Comparison of ENCODE assay signal across 19 cellular contexts in the genomic region with DNA sequence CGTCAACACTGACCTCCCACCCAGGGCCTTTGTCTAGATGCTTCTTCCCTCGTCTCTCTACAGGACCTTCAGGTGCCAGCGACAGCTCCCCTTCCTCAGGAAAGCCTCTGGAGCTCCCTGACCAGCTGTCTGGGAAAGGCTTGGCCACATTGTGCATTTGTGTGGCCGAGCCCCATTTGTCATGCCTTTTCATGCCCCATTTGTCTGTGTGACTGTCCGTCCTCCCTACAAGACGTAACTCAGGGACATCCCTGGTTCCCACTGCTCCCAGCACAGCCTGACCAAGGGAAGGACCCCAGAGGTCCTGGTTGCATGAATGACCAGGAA.
"Had no signal": no experiment of that assay in that cellular context is flagged by ENCODE, and none has a peak within 500 bp of the region (broad histone marks: within the 10 kb centered on the region; RNA-seq: fewer than 3 reads in every experiment).

No MANE protein-coding gene starts in this region.

- H3K9me3 ChIP-seq: right atrium auricular region, SJSA1, suprapubic skin had no signal

- H3K4me3 Mint-ChIP-seq: activated CD4-positive, alpha-beta memory T cell treated with anti-CD3 and anti-CD28 coated beads, Interleukin-2, amount 10 ng/mL, durations not matched to agents 7 days and 5 days; activated CD8-positive, alpha-beta memory T cell treated with anti-CD3 and anti-CD28 coated beads, Interleukin-2, amount 10 ng/mL, durations not matched to agents 7 days and 5 days; activated naive CD4-positive, alpha-beta T cell treated with anti-CD3 and anti-CD28 coated beads for 36 hours; brain; nephron progenitor cell; stimulated activated naive CD8-positive, alpha-beta T cell treated with anti-CD3 and anti-CD28 coated beads, Interleukin-15, amount 100 ng/mL, for 72 hours; T-helper 17 cell; type B pancreatic cell had no signal

- H3K4me3 ChIP-seq: right atrium auricular region, SJSA1, suprapubic skin had no signal

- H3K27me3 ChIP-seq: right atrium auricular region, SJSA1, suprapubic skin had no signal

- DNase-seq: activated CD4-positive, alpha-beta memory T cell treated with anti-CD3 and anti-CD28 coated beads, Interleukin-2, amount 10 ng/mL, durations not matched to agents 7 days and 5 days; activated CD8-positive, alpha-beta memory T cell treated with anti-CD3 and anti-CD28 coated beads, Interleukin-2, amount 10 ng/mL, durations not matched to agents 7 days and 5 days; activated naive CD4-positive, alpha-beta T cell treated with anti-CD3 and anti-CD28 coated beads for 36 hours; foreskin melanocyte; nephron progenitor cell; small intestine; stimulated activated CD4-positive, alpha-beta T cell treated with anti-CD3 and anti-CD28 coated beads, Interleukin-15, amount 100 ng/mL, for 24 hours; stimulated activated CD4-positive, alpha-beta T cell treated with anti-CD3 and anti-CD28 coated beads, Interleukin-4, amount 100 ng/mL, for 1 hour; stimulated activated naive CD8-positive, alpha-beta T cell treated with anti-CD3 and anti-CD28 coated beads, Interleukin-15, amount 100 ng/mL, for 72 hours; T-helper 17 cell had no signal

- H3K27ac Mint-ChIP-seq: activated CD4-positive, alpha-beta memory T cell treated with anti-CD3 and anti-CD28 coated beads, Interleukin-2, amount 10 ng/mL, durations not matched to agents 7 days and 5 days; activated CD8-positive, alpha-beta memory T cell treated with anti-CD3 and anti-CD28 coated beads, Interleukin-2, amount 10 ng/mL, durations not matched to agents 7 days and 5 days; activated naive CD4-positive, alpha-beta T cell treated with anti-CD3 and anti-CD28 coated beads for 36 hours; brain; nephron progenitor cell; progenitor cell of endocrine pancreas; T-helper 17 cell; type B pancreatic cell had no signal

- H3K4me1 Mint-ChIP-seq: activated CD4-positive, alpha-beta memory T cell treated with anti-CD3 and anti-CD28 coated beads, Interleukin-2, amount 10 ng/mL, durations not matched to agents 7 days and 5 days; activated CD8-positive, alpha-beta memory T cell treated with anti-CD3 and anti-CD28 coated beads, Interleukin-2, amount 10 ng/mL, durations not matched to agents 7 days and 5 days; stimulated activated naive CD8-positive, alpha-beta T cell treated with anti-CD3 and anti-CD28 coated beads, Interleukin-15, amount 100 ng/mL, for 72 hours; T-helper 17 cell had no signal

- H3K9me3 Mint-ChIP-seq: activated CD4-positive, alpha-beta memory T cell treated with anti-CD3 and anti-CD28 coated beads, Interleukin-2, amount 10 ng/mL, durations not matched to agents 7 days and 5 days; activated naive CD4-positive, alpha-beta T cell treated with anti-CD3 and anti-CD28 coated beads for 36 hours; brain; nephron progenitor cell; stimulated activated naive CD8-positive, alpha-beta T cell treated with anti-CD3 and anti-CD28 coated beads, Interleukin-15, amount 100 ng/mL, for 72 hours; type B pancreatic cell had no signal

- H3K36me3 Mint-ChIP-seq: activated CD8-positive, alpha-beta memory T cell treated with anti-CD3 and anti-CD28 coated beads, Interleukin-2, amount 10 ng/mL, durations not matched to agents 7 days and 5 days had no signal

- FAIRE-seq: keratinocyte, small intestine had no signal

- H3K27me3 Mint-ChIP-seq: activated CD4-positive, alpha-beta memory T cell treated with anti-CD3 and anti-CD28 coated beads, Interleukin-2, amount 10 ng/mL, durations not matched to agents 7 days and 5 days; activated CD8-positive, alpha-beta memory T cell treated with anti-CD3 and anti-CD28 coated beads, Interleukin-2, amount 10 ng/mL, durations not matched to agents 7 days and 5 days; progenitor cell of endocrine pancreas; stimulated activated naive CD8-positive, alpha-beta T cell treated with anti-CD3 and anti-CD28 coated beads, Interleukin-15, amount 100 ng/mL, for 72 hours; T-helper 17 cell; type B pancreatic cell had no signal

- H3K27ac ChIP-seq: epithelial cell of prostate, right atrium auricular region, SJSA1, suprapubic skin, VCaP had no signal
